Comparison of ENCODE assay signal across 9 cellular contexts in genomic region chr4:10173754-10174749, GRCh38. TPM values are rescaled to one million over a fixed set of nuclear protein-coding genes. Genes with fewer than 3 reads are reported as not detected.
DNase-seq lines count a peak whose midpoint lies in the region; ATAC-seq, FAIRE-seq and TF ChIP-seq lines count a peak whose summit lies in the region.
"Had no signal": no experiment of that assay in that cellular context is flagged by ENCODE, and none has a peak within 500 bp of the region (broad histone marks: within the 10 kb centered on the region; RNA-seq: fewer than 3 reads in every experiment).

No MANE protein-coding gene starts in this region.

- H3K36me3 ChIP-seq in bronchial epithelial cell (ENCODE audit: control insufficient read depth, insufficient read depth, low read length) (no peaks in the 10 kb centered on the region), lower lobe of right lung (no peaks in the 10 kb centered on the region), stomach smooth muscle (ENCODE audit: control insufficient read depth in 2 of 2, insufficient read depth in 2 of 2, low read length in 2 of 2) (no peaks in the 10 kb centered on the region), Karpas-422 (ENCODE audit: insufficient read depth, low read length) (no peaks in the 10 kb centered on the region)

- no peak for TF ChIP-seq CTCF in bronchial epithelial cell (IDR thresholded peaks at IDR 0.05; ENCODE audit: insufficient read depth, low read length, severe bottlenecking)
- no peak for TF ChIP-seq CTCF in lower lobe of right lung (IDR thresholded peaks at IDR 0.05)

- H3K4me3 ChIP-seq in bronchial epithelial cell (ENCODE audit: low read depth, low read length) (no peak overlapping the region), lower lobe of right lung (no peak overlapping the region), stomach smooth muscle (ENCODE audit: low read length in 2 of 2) (no peak overlapping the region), Karpas-422 (ENCODE audit: low read length) (no peak overlapping the region)

- DNase-seq in NCI-H1092 (lab: John Stamatoyannopoulos, UW) (peak; percentile 69), bronchial epithelial cell (ENCODE audit: low read depth) (peak; percentile 40), lower lobe of right lung (peak; percentile 55), A172 (ENCODE audit: low spot score) (no peak), Karpas-422 (no peak)
- DNase-seq: activated T-cell treated with anti-CD3 and anti-CD28 coated beads, Interleukin-2, amount 50 U/mL, for 24 hours; stimulated activated CD4-positive, alpha-beta T cell treated with anti-CD3 and anti-CD28 coated beads, Interleukin-4, amount 100 ng/mL, for 24 hours had no signal

- H3K4me1 ChIP-seq in lower lobe of right lung (peaks cover 29% of the 10 kb centered on the region), stomach smooth muscle (ENCODE audit: control insufficient read depth, insufficient read depth, low read length) (peaks cover 22% of the 10 kb centered on the region), Karpas-422 (ENCODE audit: low read length) (no peaks in the 10 kb centered on the region)

- H3K4me2 ChIP-seq in Karpas-422 (ENCODE audit: low read depth, low read length, poor library complexity, severe bottlenecking), result no peak overlapping the region

- intact Hi-C loops in lower lobe of right lung (cut with DNase I), result no loop called here

- no peaks in the 10 kb centered on the region for H3K27me3 ChIP-seq in bronchial epithelial cell (ENCODE audit: control insufficient read depth, insufficient read depth, low read length)
- no peaks in the 10 kb centered on the region for H3K27me3 ChIP-seq in lower lobe of right lung (ENCODE audit: low read depth)
- H3K27me3 ChIP-seq in stomach smooth muscle (ENCODE audit: control insufficient read depth in 1 of 2, insufficient read depth in 2 of 2, low read length in 2 of 2), result no peaks in the 10 kb centered on the region
- no peaks in the 10 kb centered on the region for H3K27me3 ChIP-seq in Karpas-422 (ENCODE audit: low read length)

- no peak for FAIRE-seq in bronchial epithelial cell (lab: Jason Lieb, UNC)

- H4K20me1 ChIP-seq in Karpas-422 (ENCODE audit: insufficient read depth, low read depth, low read length), result no peaks in the 10 kb centered on the region

- no peaks in the 10 kb centered on the region for H3K9me3 ChIP-seq in lower lobe of right lung
- H3K9me3 ChIP-seq in stomach smooth muscle (ENCODE audit: control insufficient read depth in 2 of 2, low read length in 2 of 2), result no peaks in the 10 kb centered on the region
- no peaks in the 10 kb centered on the region for H3K9me3 ChIP-seq in Karpas-422 (ENCODE audit: low read length)

- ATAC-seq in lower lobe of right lung (peak; percentile 49 to 70), HG03565 (IDR thresholded peaks at IDR 0.05; ENCODE audit: unreplicated experiment) (no peak)

- H3K9ac ChIP-seq in stomach smooth muscle (ENCODE audit: low read length in 2 of 2) (peak overlapping the region in 1 of 2 donors; percentile 57), Karpas-422 (ENCODE audit: low read length) (no peak overlapping the region)

- no peaks in the 10 kb centered on the region for H3K9me2 ChIP-seq in Karpas-422 (replicated peaks; ENCODE audit: insufficient read depth, low read length)

- no peaks in the 10 kb centered on the region for H3K79me2 ChIP-seq in Karpas-422 (ENCODE audit: low read length)

- H3K27ac ChIP-seq in lower lobe of right lung, result no peak overlapping the region
- peak overlapping the region; percentile 20 for H3K27ac ChIP-seq in stomach smooth muscle (ENCODE audit: low read length)
- H3K27ac ChIP-seq in Karpas-422 (ENCODE audit: low read length), result no peak overlapping the region

- H2AFZ ChIP-seq in Karpas-422 (ENCODE audit: low read length), result no peak overlapping the region

RNA-seq across cellular contexts. Expression of gene WDR1, which starts 57.5 kb away (rescaled TPM):
- total RNA-seq in bronchial epithelial cell (290 and 315 TPM in 2 replicates), lower lobe of right lung (233 TPM)
- total RNA-seq in A172 (2014; rRNA removed; shearing (Covaris generic)), result 271 and 296 TPM in 2 replicates
- 67.5 and 116 TPM in 2 replicates for total RNA-seq in Karpas-422 (2014; rRNA removed; shearing (Covaris generic); ENCODE audit: low replicate concordance)

Comparison
In these comparisons a context has a peak if more than half of its experiments do, and no peak if none do; other contexts are left out.
1. DNase-seq: peak in NCI-H1092 (single experiment), bronchial epithelial cell (single experiment) and lower lobe of right lung (single experiment); none in A172 (single experiment) and Karpas-422 (single experiment).